ENCODE assay signal across 10 cellular contexts in the genomic region with DNA sequence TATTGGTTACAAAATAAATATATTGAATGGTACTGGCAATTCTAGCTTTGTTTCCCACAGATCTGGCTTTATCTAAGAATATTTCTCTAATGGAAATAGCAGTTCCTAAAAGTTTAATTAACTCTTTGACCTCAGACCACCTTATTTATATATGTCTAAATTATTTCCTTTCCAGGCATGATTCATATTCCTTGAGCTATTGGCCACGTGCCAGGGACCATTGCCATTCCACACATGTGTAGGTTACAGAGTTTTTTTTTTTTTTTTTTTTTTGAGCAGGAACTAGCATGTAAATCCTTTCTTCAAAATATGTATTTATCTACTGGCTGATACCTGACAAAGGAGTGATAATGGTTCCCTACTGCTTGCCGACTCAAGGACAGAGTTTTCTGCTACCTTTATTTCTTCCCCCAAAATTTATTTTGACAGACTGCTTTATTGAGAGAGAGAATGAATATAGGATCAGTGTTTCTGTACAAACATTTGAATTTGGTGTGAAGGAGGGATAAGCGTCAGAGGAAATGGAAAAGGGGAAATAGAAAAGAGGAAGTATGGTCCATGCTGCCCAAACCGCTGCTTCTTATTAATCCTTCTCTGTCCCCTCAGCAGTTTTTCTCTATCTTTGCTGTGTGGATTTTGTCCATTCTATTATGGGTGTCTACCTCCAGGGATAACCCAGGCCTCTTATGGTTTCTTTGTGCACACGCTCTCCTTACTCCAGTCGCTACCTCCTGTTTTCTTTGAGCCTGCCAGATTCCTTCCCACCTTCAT. TPM values are rescaled to one million over a fixed set of nuclear protein-coding genes. Genes with fewer than 3 reads are reported as not detected.
DNase-seq lines count a peak whose midpoint lies in the region; TF ChIP-seq lines count a peak whose summit lies in the region.
"Had no signal": no experiment of that assay in that cellular context is flagged by ENCODE, and none has a peak within 500 bp of the region (broad histone marks: within the 10 kb centered on the region; RNA-seq: fewer than 3 reads in every experiment).

No MANE protein-coding gene starts in this region.

- H3K27me3 ChIP-seq in spleen (replicated peaks in 1 of 7): no peaks in the 10 kb centered on the region
- H3K27me3 ChIP-seq: suprapubic skin had no signal

- no peak for TF ChIP-seq POLR2A in spleen (IDR thresholded peaks at IDR 0.05)

- 21 to 29% (median 25%) methylated on average over 6 of the region's 6 CpGs for WGBS in spleen, 5 donors

- no peaks in the 10 kb centered on the region for H3K9me3 ChIP-seq in spleen
- H3K9me3 ChIP-seq: suprapubic skin had no signal

- H3K36me3 ChIP-seq in spleen: no peaks in the 10 kb centered on the region
- H3K36me3 ChIP-seq: suprapubic skin had no signal

- DNase-seq in HS-5 (ENCODE audit: low read depth) (peak; percentile 22), SIG-M5 treated with dmso at 0.1 percent for 504 hours (lab: John Stamatoyannopoulos, UW; ENCODE audit: unreplicated experiment) (peak; percentile 94), fibroblast of the aortic adventitia (ENCODE audit: low read depth) (peak; percentile 32), smooth muscle cell of the brain vasculature (ENCODE audit: low read depth, low spot score) (peak; percentile 12), spleen (no peak), AG20443 (ENCODE audit: low spot score) (no peak)
- no peak for DNase-seq in activated naive CD4-positive, alpha-beta T cell (lab: John Stamatoyannopoulos, UW)
- DNase-seq: activated B cell treated with CpG ODN at 0.5 μM for 24 hours, NCI-H748 treated with DMSO at 0.1 percent for 48 hours had no signal

- TF ChIP-seq CTCF in fibroblast of the aortic adventitia (IDR thresholded peaks at IDR 0.05; ENCODE audit: insufficient read depth, low read length) (no peak), spleen (IDR thresholded peaks at IDR 0.05 in 8 of 11, conservative IDR thresholded peaks at IDR 0.05 in 3 of 11) (no peak)

- no peak overlapping the region for H3K27ac ChIP-seq in spleen
- H3K27ac ChIP-seq: suprapubic skin had no signal

- intact Hi-C loops in spleen (cut with DNase I; ENCODE audit: low total_unique reads): no loop called here

- H3K4me3 ChIP-seq in fibroblast of the aortic adventitia (ENCODE audit: low read depth, low read length) (no peak overlapping the region), spleen (no peak overlapping the region)
- H3K4me3 ChIP-seq: suprapubic skin had no signal

- H3K4me1 ChIP-seq in spleen: peaks cover 0 to 10% (median 2%) of the 10 kb centered on the region in 6 donors
- H3K4me1 ChIP-seq: suprapubic skin had no signal

RNA-seq across cellular contexts. Expression of a gene that starts 36.4 kb away (rescaled TPM):
- total RNA-seq in fibroblast of the aortic adventitia (ENCODE audit: low replicate concordance): 16.2 and 17.2 TPM in 2 replicates
- 10 to 100 TPM in 1 of 7 donors, 1 to 10 TPM in 6; 4.9 to 10.1 (median 9.4) TPM for total RNA-seq in spleen
- under 1 TPM; 0.57 to 0.99 (median 0.77) TPM for polyA plus RNA-seq in spleen
- total RNA-seq: activated B cell treated with CpG ODN at 0.5 μM for 24 hours had no signal

Comparison
In these comparisons a context has a peak if more than half of its experiments do, and no peak if none do; other contexts are left out.
1. DNase-seq: peak in HS-5 (single experiment), SIG-M5 treated with dmso at 0.1 percent for 504 hours (single experiment), fibroblast of the aortic adventitia (single experiment) and smooth muscle cell of the brain vasculature (single experiment); none in spleen (single experiment), activated naive CD4-positive, alpha-beta T cell (0 of 4) and AG20443 (single experiment).